Comparison of ENCODE assay signal across 14 cellular contexts in the genomic region with DNA sequence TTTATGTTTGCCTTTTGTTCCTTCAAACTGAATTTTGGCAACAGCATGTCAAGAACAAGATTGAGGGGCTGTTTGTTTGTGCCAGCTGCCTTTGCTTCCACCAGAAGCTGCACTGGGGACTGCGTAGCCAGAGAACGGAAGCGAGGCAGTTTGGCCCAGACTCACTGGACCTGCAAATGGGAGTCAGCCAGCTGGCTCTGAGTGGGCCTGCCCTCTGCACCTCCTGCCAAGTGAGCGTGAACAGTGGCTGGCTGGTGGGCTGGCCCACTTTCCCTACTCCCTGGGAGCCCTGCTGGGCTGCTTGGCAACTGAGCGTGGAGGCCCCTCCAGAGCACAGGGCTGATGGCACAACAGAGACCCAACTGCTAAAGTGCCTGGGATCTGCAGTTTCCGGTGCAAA.
DNase-seq lines count a peak whose midpoint lies in the region; ATAC-seq and TF ChIP-seq lines count a peak whose summit lies in the region.
"Had no signal": no experiment of that assay in that cellular context is flagged by ENCODE, and none has a peak within 500 bp of the region (broad histone marks: within the 10 kb centered on the region; RNA-seq: fewer than 3 reads in every experiment).

No MANE protein-coding gene starts in this region.

- H3K4me3 ChIP-seq in MG63 (no peak overlapping the region), colonic mucosa (no peak overlapping the region)
- H3K4me3 ChIP-seq: hepatocyte, SJCRH30 had no signal

- H3K27me3 ChIP-seq in MG63 (no peaks in the 10 kb centered on the region), colonic mucosa (no peaks in the 10 kb centered on the region)
- H3K27me3 ChIP-seq: hepatocyte, SJCRH30 had no signal

- no peaks in the 10 kb centered on the region for H3K4me1 ChIP-seq in colonic mucosa
- H3K4me1 ChIP-seq: SJCRH30 had no signal

- no peak for ATAC-seq in HG02759 (IDR thresholded peaks at IDR 0.05; ENCODE audit: unreplicated experiment)
- ATAC-seq: activated CD8-positive, alpha-beta memory T cell treated with anti-CD3 and anti-CD28 coated beads, Interleukin-2, amount 10 ng/mL, durations not matched to agents 7 days and 5 days had no signal

- peak; percentile 73 for DNase-seq in MG63
- DNase-seq in cerebellar nuclear complex (lab: John Stamatoyannopoulos, UW), result peak; percentile 65 to 71
- DNase-seq in kidney glomerular epithelial cell (lab: John Stamatoyannopoulos, UW), result peak; percentile 55
- peak; percentile 75 for DNase-seq in putamen (ENCODE audit: low spot score)
- DNase-seq in colonic mucosa, result no peak
- DNase-seq in activated CD4-positive, alpha-beta T cell treated with anti-CD3 and anti-CD28 coated beads for 4 hours, result no peak
- no peak for DNase-seq in NCI-H1048 (lab: John Stamatoyannopoulos, UW)
- DNase-seq: activated CD8-positive, alpha-beta memory T cell treated with anti-CD3 and anti-CD28 coated beads, Interleukin-2, amount 10 ng/mL, durations not matched to agents 7 days and 5 days; activated naive CD8-positive, alpha-beta T cell treated with anti-CD3 and anti-CD28 coated beads for 36 hours; AML-193; NCI-H526 treated with DMSO at 0.1 percent for 48 hours; SJCRH30 had no signal

- H3K9me3 ChIP-seq in MG63, result peaks cover 22% of the 10 kb centered on the region
- no peaks in the 10 kb centered on the region for H3K9me3 ChIP-seq in colonic mucosa

- H3K27ac ChIP-seq in colonic mucosa, result no peak overlapping the region
- H3K27ac ChIP-seq: hepatocyte, SJCRH30 had no signal

- H3K36me3 ChIP-seq in MG63 (peaks cover 2% of the 10 kb centered on the region), colonic mucosa (no peaks in the 10 kb centered on the region)

- TF ChIP-seq CTCF in colonic mucosa (IDR thresholded peaks at IDR 0.05), result no peak

- no peak overlapping the region for H3K9ac ChIP-seq in colonic mucosa (ENCODE audit: low read depth in 2 of 2, low read length in 2 of 2)

- intact Hi-C loops in colonic mucosa (cut with DNase I), result no loop called here

Comparison
In these comparisons a context has a peak if more than half of its experiments do, and no peak if none do; other contexts are left out.
1. DNase-seq: peak in MG63 (single experiment), cerebellar nuclear complex (2 of 2), kidney glomerular epithelial cell (single experiment) and putamen (single experiment); none in colonic mucosa (single experiment), activated CD4-positive, alpha-beta T cell treated with anti-CD3 and anti-CD28 coated beads for 4 hours (0 of 2) and NCI-H1048 (single experiment).